ENCODE assay signal across 1 cellular context in genomic region chr7:44881610-44882009, GRCh38.
TF ChIP-seq lines count a peak whose summit lies in the region.

No MANE protein-coding gene starts in this region.

TF ChIP-seq in GM23338, 12 proteins besides CTCF, POLR2A, EP300 and RAD21 (continued from another document):
- TF ChIP-seq REST (IDR thresholded peaks at IDR 0.05; ENCODE audit: unreplicated experiment) (no peak), EZH2 (IDR thresholded peaks at IDR 0.05; ENCODE audit: low read depth, unreplicated experiment) (no peak), ETS1 (IDR thresholded peaks at IDR 0.05) (no peak), NANOG (IDR thresholded peaks at IDR 0.05; ENCODE audit: borderline replicate concordance) (no peak), EZH2phosphoT487 (IDR thresholded peaks at IDR 0.05; ENCODE audit: unreplicated experiment) (no peak), CREB1 (CRISPR knock-in tag; IDR thresholded peaks at IDR 0.05; ENCODE audit: low read depth) (no peak), STAT1 (IDR thresholded peaks at IDR 0.05; ENCODE audit: unreplicated experiment) (no peak)
